ENCODE assay signal across 8 cellular contexts in genomic region chr9:78032599-78033457, GRCh38. TPM values are rescaled to one million over a fixed set of nuclear protein-coding genes. Genes with fewer than 3 reads are reported as not detected.
A peak's percentile ranks its signal among the peaks of the same experiment; 100 is the strongest.
DNase-seq lines count a peak whose midpoint lies in the region; ATAC-seq and TF ChIP-seq lines count a peak whose summit lies in the region.

No MANE protein-coding gene starts in this region.

- POLR2A ChIA-PET in MCF 10A (lab: Yijun Ruan, JAX), result interaction anchor here (0.5 to 2.4 kb wide), 20 partner anchors 9 to 1780 kb away, joined by 3 to 25 read pairs (median 3); no protein-coding TSS in a partner anchor

- H3K4me1 Mint-ChIP-seq in Calu3 (ENCODE audit: low read depth, unreplicated experiment) (peaks cover 39% of the 10 kb centered on the region), MCF 10A (ENCODE audit: insufficient read depth, unreplicated experiment) (peaks cover 37% of the 10 kb centered on the region)

- H3K4me3 Mint-ChIP-seq in Calu3 (ENCODE audit: low read depth, unreplicated experiment) (peak overlapping the region; percentile 95), MCF 10A (ENCODE audit: unreplicated experiment) (peak overlapping the region; percentile 87)

- TF ChIP-seq CTCF in Calu3 (IDR thresholded peaks at IDR 0.05; ENCODE audit: unreplicated experiment), result no peak
- TF ChIP-seq CTCF in LNCaP clone FGC (IDR thresholded peaks at IDR 0.05; ENCODE audit: control insufficient read depth, extremely low read depth, insufficient read depth), result no peak
- no peak for TF ChIP-seq CTCF in MCF 10A (IDR thresholded peaks at IDR 0.05; ENCODE audit: unreplicated experiment)
- TF ChIP-seq CTCF in lower lobe of right lung (IDR thresholded peaks at IDR 0.05), result no peak
- TF ChIP-seq CTCF in tibial artery (IDR thresholded peaks at IDR 0.05), result no peak

- no peaks in the 10 kb centered on the region for H3K36me3 ChIP-seq in lower lobe of right lung
- H3K36me3 ChIP-seq in tibial artery, result no peaks in the 10 kb centered on the region

- peak overlapping the region; percentile 94 for H3K27ac ChIP-seq in lower lobe of right lung
- peak overlapping the region; percentile 82 to 91 for H3K27ac ChIP-seq in tibial artery

- ATAC-seq in lower lobe of right lung, result peak; percentile 2 to 3
- ATAC-seq in GM19035 (IDR thresholded peaks at IDR 0.05; ENCODE audit: unreplicated experiment), result no peak

- BruUV-seq in Calu3 (replicated peaks; lab: Mats Ljungman, UMichigan) (TSS peak; percentile 92), MCF 10A (replicated peaks; lab: Mats Ljungman, UMichigan) (TSS peak; percentile 89)

- H3K27me3 ChIP-seq in lower lobe of right lung (ENCODE audit: low read depth) (no peaks in the 10 kb centered on the region), tibial artery (no peaks in the 10 kb centered on the region)

- H3K36me3 Mint-ChIP-seq in Calu3 (ENCODE audit: insufficient read depth, unreplicated experiment) (peaks cover 33% of the 10 kb centered on the region), MCF 10A (ENCODE audit: insufficient read depth, unreplicated experiment) (no peaks in the 10 kb centered on the region)

- intact Hi-C loops in Calu3 (cut with micrococcal nuclease; ENCODE audit: unreplicated experiment), result no loop called here
- intact Hi-C loops in MCF 10A (cut with micrococcal nuclease), result loop anchor here (10.0 kb wide), 2 partner anchors 202 to 238 kb away; partner anchors contain the start of gene CEP78
- intact Hi-C loops in lower lobe of right lung (cut with DNase I), result no loop called here
- intact Hi-C loops in tibial artery (cut with DNase I; ENCODE audit: low total_unique reads), result loop anchor here (5.0 kb wide), 1 partner anchor 186 kb away; no protein-coding TSS in a partner anchor

- H3K4me3 ChIP-seq in LNCaP clone FGC (ENCODE audit: low read depth, low read length), result peak overlapping the region; percentile 63
- H3K4me3 ChIP-seq in lower lobe of right lung, result peak overlapping the region; percentile 82
- peak overlapping the region; percentile 61 to 84 for H3K4me3 ChIP-seq in tibial artery

- H3K27me3 Mint-ChIP-seq in Calu3 (ENCODE audit: unreplicated experiment), result no peaks in the 10 kb centered on the region
- H3K27me3 Mint-ChIP-seq in MCF 10A (ENCODE audit: insufficient read depth, unreplicated experiment), result no peaks in the 10 kb centered on the region

- H3K9me3 Mint-ChIP-seq in Calu3 (ENCODE audit: low read depth, unreplicated experiment) (no peaks in the 10 kb centered on the region), MCF 10A (ENCODE audit: unreplicated experiment) (no peaks in the 10 kb centered on the region)

- peak overlapping the region; percentile 83 for H3K27ac Mint-ChIP-seq in Calu3 (ENCODE audit: unreplicated experiment)
- peak overlapping the region; percentile 92 for H3K27ac Mint-ChIP-seq in MCF 10A (ENCODE audit: low read depth, unreplicated experiment)

- DNase-seq in Calu3 (no peak), LNCaP clone FGC (ENCODE audit: low read depth) (no peak), MCF 10A (ENCODE audit: unreplicated experiment) (peak; percentile 50), lower lobe of right lung (no peak), tibial artery (no peak), NCI-H1105 treated with DMSO at 0.1 percent for 48 hours (lab: John Stamatoyannopoulos, UW) (no peak)
- no peak for DNase-seq in activated effector memory CD4-positive, alpha-beta T cell treated with anti-CD3 and anti-CD28 coated beads, Interleukin-2, amount 50 U/mL, for 16 hours

- H3K4me1 ChIP-seq in lower lobe of right lung (peaks cover 43% of the 10 kb centered on the region), tibial artery (peaks cover 0 to 41% (median 9%) of the 10 kb centered on the region in 4 donors)

- CTCF ChIA-PET in Calu3 (lab: Charles Lee) (interaction anchor here (5.2 kb wide), 1 partner anchor 56 kb away, joined by 42 read pairs; no protein-coding TSS in a partner anchor), MCF 10A (lab: Yijun Ruan, JAX) (interaction anchor here (0.6 to 4.9 kb wide), 6 partner anchors 51 to 274 kb away, joined by 3 to 64 read pairs (median 4); no protein-coding TSS in a partner anchor)

- H3K9me3 ChIP-seq in lower lobe of right lung (no peaks in the 10 kb centered on the region), tibial artery (no peaks in the 10 kb centered on the region)

RNA-seq across cellular contexts. Expression of gene GNAQ, which starts 1.2 kb away (rescaled TPM):
- total RNA-seq in Calu3 (2022) (34.1 TPM in 2 replicates), MCF 10A (2022) (38.1 and 38.2 TPM in 2 replicates), lower lobe of right lung (130 TPM)

Comparison
In these comparisons a context has a peak if more than half of its experiments do, and no peak if none do; other contexts are left out.
1. intact Hi-C loops: an anchor here in MCF 10A (10.0 kb wide) and tibial artery (5.0 kb wide); none called in Calu3 and lower lobe of right lung.